In genomic region chr5:174533127-174533453, GRCh38 we compare ENCODE assay signal across 12 cellular contexts.
DNase-seq lines count a peak whose midpoint lies in the region; ATAC-seq and TF ChIP-seq lines count a peak whose summit lies in the region.
"Had no signal": no experiment of that assay in that cellular context is flagged by ENCODE, and none has a peak within 500 bp of the region (broad histone marks: within the 10 kb centered on the region; RNA-seq: fewer than 3 reads in every experiment).

No MANE protein-coding gene starts in this region.

- H3K4me3 ChIP-seq in brain microvascular endothelial cell (ENCODE audit: low read depth, low read length) = no peak overlapping the region

- DNase-seq in Ammon's horn (ENCODE audit: low spot score) (peak; percentile 55), NCI-H460 (ENCODE audit: extremely low read depth, low read depth) (peak; percentile 49), brain microvascular endothelial cell (peak; percentile 24), mesothelial cell of epicardium (ENCODE audit: low spot score in 2 of 2, unreplicated experiment in 2 of 2) (no peak), GM03348 (ENCODE audit: low spot score) (no peak)
- DNase-seq: naive thymus-derived CD8-positive, alpha-beta T cell; NCI-H446 treated with DMSO at 0.1 percent for 48 hours had no signal

- no peaks in the 10 kb centered on the region for H3K36me3 ChIP-seq in brain microvascular endothelial cell (replicated peaks)
- H3K36me3 ChIP-seq: BE2C had no signal

- in situ Hi-C loops in brain microvascular endothelial cell (cut with HindIII; ENCODE audit: low pct_ligation_motif_present, low sequenced_read_pairs) = no loop called here

- no peaks in the 10 kb centered on the region for H3K27me3 ChIP-seq in brain microvascular endothelial cell (replicated peaks)
- H3K27me3 ChIP-seq: BE2C had no signal

- no peak for ATAC-seq in GM18498 (IDR thresholded peaks at IDR 0.05; ENCODE audit: unreplicated experiment)
- ATAC-seq in HG03378 (IDR thresholded peaks at IDR 0.05; ENCODE audit: unreplicated experiment) = no peak
- ATAC-seq in HG02884 (IDR thresholded peaks at IDR 0.05; ENCODE audit: unreplicated experiment) = no peak
- ATAC-seq: naive thymus-derived CD8-positive, alpha-beta T cell had no signal

- peak overlapping the region; percentile 77 for H3K27ac ChIP-seq in brain microvascular endothelial cell

- no peak overlapping the region for H3K4me3 Mint-ChIP-seq in mesothelial cell of epicardium
- H3K4me3 Mint-ChIP-seq: naive thymus-derived CD8-positive, alpha-beta T cell had no signal

- TF ChIP-seq CTCF in brain microvascular endothelial cell (IDR thresholded peaks at IDR 0.05; ENCODE audit: low read depth, low read length, missing control alignments) = no peak
- no peak for TF ChIP-seq CTCF in mesothelial cell of epicardium (IDR thresholded peaks at IDR 0.05; ENCODE audit: unreplicated experiment)

- H3K4me1 Mint-ChIP-seq in mesothelial cell of epicardium = peaks cover 51% of the 10 kb centered on the region

- peak overlapping the region; percentile 69 for H3K27ac Mint-ChIP-seq in mesothelial cell of epicardium
- H3K27ac Mint-ChIP-seq: activated T-cell treated with anti-CD3 and anti-CD28 coated beads, Interleukin-2, amount 50 U/mL, for 72 hours had no signal

- no peaks in the 10 kb centered on the region for H3K36me3 Mint-ChIP-seq in mesothelial cell of epicardium

- no peaks in the 10 kb centered on the region for H3K27me3 Mint-ChIP-seq in mesothelial cell of epicardium (ENCODE audit: low read depth)

- peaks cover 1% of the 10 kb centered on the region for H3K9me3 Mint-ChIP-seq in mesothelial cell of epicardium
- H3K9me3 Mint-ChIP-seq: activated T-cell treated with anti-CD3 and anti-CD28 coated beads, Interleukin-2, amount 50 U/mL, for 72 hours had no signal

Comparison
In these comparisons a context has a peak if more than half of its experiments do, and no peak if none do; other contexts are left out.
1. DNase-seq: peak in Ammon's horn (single experiment), NCI-H460 (single experiment) and brain microvascular endothelial cell (single experiment); none in mesothelial cell of epicardium (0 of 2) and GM03348 (single experiment).